In genomic region chr3:72847282-72847681, GRCh38 we compare ENCODE assay signal across 8 cellular contexts. TPM values are rescaled to one million over a fixed set of nuclear protein-coding genes. Genes with fewer than 3 reads are reported as not detected.
DNase-seq lines count a peak whose midpoint lies in the region; ATAC-seq, FAIRE-seq and TF ChIP-seq lines count a peak whose summit lies in the region.

No MANE protein-coding gene starts in this region.

- H3K36me3 ChIP-seq in MG63, result no peaks in the 10 kb centered on the region

- DNase-seq in CD4-positive, alpha-beta T cell, result no peak
- no peak for DNase-seq in MG63
- no peak for DNase-seq in dorsolateral prefrontal cortex
- no peak for DNase-seq in neural crest cell (ENCODE audit: low read depth, low spot score)
- DNase-seq in stimulated activated CD4-positive, alpha-beta T cell treated with anti-CD3 and anti-CD28 coated beads, Interleukin-4, amount 100 ng/mL, for 4 hours, result no peak
- DNase-seq in NK-92 treated with Interleukin-12 subunit alpha and Interleukin-12 subunit beta, amount 100 ng/mL, for 24 hours (lab: John Stamatoyannopoulos, UW), result no peak
- DNase-seq in NCI-H2171 treated with DMSO at 0.1 percent for 48 hours (lab: John Stamatoyannopoulos, UW), result no peak
- DNase-seq in D721Med (ENCODE audit: insufficient read length, low spot score), result no peak

- peak overlapping the region; percentile 73 for H3K4me3 ChIP-seq in MG63
- H3K4me3 ChIP-seq in dorsolateral prefrontal cortex, result peak overlapping the region; percentile 64 to 99 (median 88)

- TF ChIP-seq CTCF in CD4-positive, alpha-beta T cell (IDR thresholded peaks at IDR 0.05), result no peak
- TF ChIP-seq CTCF in dorsolateral prefrontal cortex (IDR thresholded peaks at IDR 0.05 in 54 of 56, conservative IDR thresholded peaks at IDR 0.05 in 2 of 56; ENCODE audit: low read depth in 1 of 56, partially characterized antibody in 56 of 56) (no peak), neural crest cell (conservative IDR thresholded peaks at IDR 0.05) (no peak), D721Med (IDR thresholded peaks at IDR 0.05; ENCODE audit: insufficient read depth, missing control alignments) (no peak)

- no peak for FAIRE-seq in D721Med (lab: Jason Lieb, UNC)

- CTCF ChIA-PET in CD4-positive, alpha-beta T cell (lab: Charles Lee), result interaction anchor here (0.6 to 4.4 kb wide), 3 partner anchors 13 to 209 kb away, joined by 3 to 22 read pairs (median 4); no protein-coding TSS in a partner anchor

- no peaks in the 10 kb centered on the region for H3K9me3 ChIP-seq in CD4-positive, alpha-beta T cell (ENCODE audit: control insufficient read depth, low read length)
- no peaks in the 10 kb centered on the region for H3K9me3 ChIP-seq in MG63

- H3K36me3 Mint-ChIP-seq in CD4-positive, alpha-beta T cell (ENCODE audit: low read depth), result peaks cover 26% of the 10 kb centered on the region
- H3K36me3 Mint-ChIP-seq in neural crest cell (ENCODE audit: low read depth), result no peaks in the 10 kb centered on the region

- POLR2A ChIA-PET in CD4-positive, alpha-beta T cell (lab: Charles Lee), result interaction anchor here (1.5 to 1.8 kb wide), 2 partner anchors 109 to 209 kb away, joined by 4 to 8 read pairs; no protein-coding TSS in a partner anchor

- H3K27me3 ChIP-seq in CD4-positive, alpha-beta T cell (ENCODE audit: control insufficient read depth, insufficient read depth, low read length), result no peaks in the 10 kb centered on the region
- H3K27me3 ChIP-seq in MG63 (no peaks in the 10 kb centered on the region), dorsolateral prefrontal cortex (no peaks in the 10 kb centered on the region)

- H3K27me3 Mint-ChIP-seq in CD4-positive, alpha-beta T cell, result no peaks in the 10 kb centered on the region
- peaks cover 53% of the 10 kb centered on the region for H3K27me3 Mint-ChIP-seq in neural crest cell (ENCODE audit: low read depth)

- H3K9me3 Mint-ChIP-seq in CD4-positive, alpha-beta T cell, result no peaks in the 10 kb centered on the region
- H3K9me3 Mint-ChIP-seq in neural crest cell, result no peaks in the 10 kb centered on the region

- peaks cover 64% of the 10 kb centered on the region for H3K4me1 Mint-ChIP-seq in CD4-positive, alpha-beta T cell (ENCODE audit: low read depth)
- peaks cover 35% of the 10 kb centered on the region for H3K4me1 Mint-ChIP-seq in neural crest cell

- peak overlapping the region; percentile 97 for H3K4me3 Mint-ChIP-seq in CD4-positive, alpha-beta T cell
- H3K4me3 Mint-ChIP-seq in neural crest cell, result peak overlapping the region; percentile 88

- no peak for ATAC-seq in CD4-positive, alpha-beta T cell (ENCODE audit: poor library complexity)

- H3K27ac ChIP-seq in CD4-positive, alpha-beta T cell (ENCODE audit: low read depth, low read length), result no peak overlapping the region
- peak overlapping the region in 5 of 59 donors; percentile 28 to 74 (median 73) for H3K27ac ChIP-seq in dorsolateral prefrontal cortex

- intact Hi-C loops in CD4-positive, alpha-beta T cell (cut with DNase I, micrococcal nuclease), result loop anchor here in 1 of 2 experiments (5.0 to 10.0 kb wide), 3 partner anchors 400 to 1262 kb away; partner anchors contain the start of genes EIF4E3, FOXP1 and RYBP
- intact Hi-C loops in dorsolateral prefrontal cortex (cut with DNase I), result loop anchor here (5.0 kb wide), 3 partner anchors 40 to 240 kb away; partner anchors contain the start of gene GXYLT2 (in 1 of the 2)

- H3K27ac Mint-ChIP-seq in CD4-positive, alpha-beta T cell, result peak overlapping the region; percentile 88
- no peak overlapping the region for H3K27ac Mint-ChIP-seq in neural crest cell (ENCODE audit: unreplicated experiment)

RNA-seq across cellular contexts. Expression of gene SHQ1, which starts 1.0 kb away (rescaled TPM):
- total RNA-seq in CD4-positive, alpha-beta T cell, result 10 to 100 TPM in 1 of 2 experiments, 1 to 10 TPM in 1; 9.4 to 13.1 TPM
- 17.7 and 32.4 TPM in 2 replicates for total RNA-seq in MG63 (2014; rRNA removed; shearing (Covaris generic); ENCODE audit: low replicate concordance)
- total RNA-seq in dorsolateral prefrontal cortex (10 to 100 TPM; 14.8 to 39.4 (median 25.9) TPM), neural crest cell (20.7 and 22.4 TPM in 2 replicates)

RNA-seq across cellular contexts. Expression of gene GXYLT2, which starts 40.6 kb away (rescaled TPM):
- total RNA-seq in CD4-positive, alpha-beta T cell, result under 1 TPM in 1 of 2 experiments, not detected in 1; 0.08 TPM
- 0.81 and 0.89 TPM in 2 replicates for total RNA-seq in MG63 (2014; rRNA removed; shearing (Covaris generic); ENCODE audit: low replicate concordance)
- total RNA-seq in dorsolateral prefrontal cortex (10 to 100 TPM in 46 of 120 experiments, 1 to 10 TPM in 74; 4.5 to 19.1 (median 9.2) TPM), neural crest cell (0.82 and 1.2 TPM in 2 replicates)
